ENCODE assay signal across 1 cellular context in the genomic region with DNA sequence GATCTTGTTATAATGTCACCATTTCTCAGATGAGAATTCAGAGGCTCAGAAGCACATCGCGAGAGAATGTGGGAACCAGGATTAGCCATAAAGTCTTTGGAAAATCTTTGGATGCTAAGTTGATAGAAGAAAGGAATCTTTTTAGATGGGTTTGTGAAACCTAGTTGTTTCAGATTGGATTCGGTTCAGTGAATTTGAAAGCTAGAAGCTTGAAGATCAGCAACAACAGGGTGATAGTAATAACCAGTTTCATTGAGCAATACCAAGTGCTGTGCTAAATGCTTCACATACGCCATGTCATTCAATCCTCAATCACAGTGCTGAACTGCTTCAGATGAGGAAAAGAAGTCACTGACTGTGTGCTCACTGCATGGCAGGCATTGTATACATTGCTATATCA.
TF ChIP-seq lines count a peak whose summit lies in the region.

No MANE protein-coding gene starts in this region.

TF ChIP-seq in IMR-90, 13 proteins besides CTCF, POLR2A, EP300 and RAD21:
- TF ChIP-seq SMC3 (IDR thresholded peaks at IDR 0.05; ENCODE audit: low read depth, low read length) (no peak), MXI1 (IDR thresholded peaks at IDR 0.05; ENCODE audit: borderline replicate concordance, low read depth, low read length) (no peak), MAFK (IDR thresholded peaks at IDR 0.05; ENCODE audit: low read depth, low read length) (no peak), CHD1 (IDR thresholded peaks at IDR 0.05; ENCODE audit: low read depth, low read length) (no peak), BHLHE40 (IDR thresholded peaks at IDR 0.05; ENCODE audit: low read depth, low read length) (no peak), MAZ (IDR thresholded peaks at IDR 0.05; ENCODE audit: borderline replicate concordance, low read depth, low read length) (no peak), NFE2L2 (IDR thresholded peaks at IDR 0.05; ENCODE audit: low read depth, low read length) (no peak), RFX5 (IDR thresholded peaks at IDR 0.05; ENCODE audit: low read depth, low read length) (no peak), RCOR1 (IDR thresholded peaks at IDR 0.05; ENCODE audit: insufficient replicate concordance, low read length) (no peak), FOS (IDR thresholded peaks at IDR 0.05; ENCODE audit: low read depth, low read length) (no peak), CEBPB (IDR thresholded peaks at IDR 0.05; ENCODE audit: low read depth, low read length) (no peak)
- TF ChIP-seq, protein P1, sequence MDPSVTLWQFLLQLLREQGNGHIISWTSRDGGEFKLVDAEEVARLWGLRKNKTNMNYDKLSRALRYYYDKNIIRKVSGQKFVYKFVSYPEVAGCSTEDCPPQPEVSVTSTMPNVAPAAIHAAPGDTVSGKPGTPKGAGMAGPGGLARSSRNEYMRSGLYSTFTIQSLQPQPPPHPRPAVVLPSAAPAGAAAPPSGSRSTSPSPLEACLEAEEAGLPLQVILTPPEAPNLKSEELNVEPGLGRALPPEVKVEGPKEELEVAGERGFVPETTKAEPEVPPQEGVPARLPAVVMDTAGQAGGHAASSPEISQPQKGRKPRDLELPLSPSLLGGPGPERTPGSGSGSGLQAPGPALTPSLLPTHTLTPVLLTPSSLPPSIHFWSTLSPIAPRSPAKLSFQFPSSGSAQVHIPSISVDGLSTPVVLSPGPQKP (IDR thresholded peaks at IDR 0.05; ENCODE audit: borderline replicate concordance, low read depth, low read length), result no peak
- TF ChIP-seq, protein P2, sequence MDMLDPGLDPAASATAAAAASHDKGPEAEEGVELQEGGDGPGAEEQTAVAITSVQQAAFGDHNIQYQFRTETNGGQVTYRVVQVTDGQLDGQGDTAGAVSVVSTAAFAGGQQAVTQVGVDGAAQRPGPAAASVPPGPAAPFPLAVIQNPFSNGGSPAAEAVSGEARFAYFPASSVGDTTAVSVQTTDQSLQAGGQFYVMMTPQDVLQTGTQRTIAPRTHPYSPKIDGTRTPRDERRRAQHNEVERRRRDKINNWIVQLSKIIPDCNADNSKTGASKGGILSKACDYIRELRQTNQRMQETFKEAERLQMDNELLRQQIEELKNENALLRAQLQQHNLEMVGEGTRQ (IDR thresholded peaks at IDR 0.05; ENCODE audit: low read depth, low read length), result no peak
